ENCODE assay signal across 19 cellular contexts in the genomic region with DNA sequence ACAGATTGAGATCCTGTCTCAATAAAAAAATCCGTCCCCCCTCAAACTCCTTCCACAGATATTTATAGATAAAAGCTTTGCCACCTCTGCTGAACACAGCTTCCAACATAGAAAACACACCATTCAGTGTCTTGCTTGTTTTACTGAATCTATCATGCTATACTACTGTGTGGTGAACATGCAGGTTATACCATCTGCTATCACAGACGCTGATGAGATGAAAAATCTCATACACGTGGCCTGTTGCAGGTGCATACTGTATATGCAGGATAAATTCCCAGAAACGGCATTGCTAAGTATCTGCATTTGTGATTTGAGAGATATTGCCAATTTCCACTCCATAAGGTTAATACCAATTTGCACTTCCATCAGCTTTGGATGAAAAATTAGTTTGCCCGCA.
"Had no signal": no experiment of that assay in that cellular context is flagged by ENCODE, and none has a peak within 500 bp of the region (broad histone marks: within the 10 kb centered on the region; RNA-seq: fewer than 3 reads in every experiment).

No MANE protein-coding gene starts in this region.

- H3K9me3 ChIP-seq: colonic mucosa, esophagus muscularis mucosa, gastroesophageal sphincter, heart left ventricle, left lung, lower lobe of right lung, mucosa of descending colon had no signal

- H3K4me2 ChIP-seq: hepatocyte had no signal

- H3K4me1 ChIP-seq: foreskin keratinocyte, gastroesophageal sphincter, heart left ventricle, left lung, lower lobe of right lung had no signal

- H3K9me3 Mint-ChIP-seq: dendritic cell treated with granulocyte-macrophage colony-stimulating factor and Interleukin-4, amounts not matched to agents 40 ng/mL and 50 ng/mL, for 4 days; effector memory CD8-positive, alpha-beta T cell; mesothelial cell of epicardium; naive B cell had no signal

- H3K36me3 ChIP-seq: colonic mucosa, esophagus muscularis mucosa, gastroesophageal sphincter, heart left ventricle, left lung, lower lobe of right lung had no signal

- H2AFZ ChIP-seq: hepatocyte had no signal

- H3K4me3 ChIP-seq: colonic mucosa, esophagus muscularis mucosa, gastroesophageal sphincter, heart left ventricle, hepatocyte, left lung, lower lobe of right lung, mucosa of descending colon had no signal

- H3K4me1 Mint-ChIP-seq: naive B cell had no signal

- H3K4me3 Mint-ChIP-seq: dendritic cell treated with granulocyte-macrophage colony-stimulating factor and Interleukin-4, amounts not matched to agents 40 ng/mL and 50 ng/mL, for 4 days; effector memory CD8-positive, alpha-beta T cell; mesothelial cell of epicardium; naive B cell had no signal

- ATAC-seq: effector memory CD8-positive, alpha-beta T cell; foreskin keratinocyte; gastroesophageal sphincter; heart left ventricle; left cardiac atrium; left lung; left ventricle myocardium superior; lower lobe of right lung; mucosa of descending colon had no signal

- DNase-seq: colonic mucosa; cortex of kidney; effector CD8-positive, alpha-beta T cell; effector memory CD8-positive, alpha-beta T cell; foreskin keratinocyte; heart left ventricle; hypothalamus; left cardiac atrium; left lung; left ventricle myocardium superior; lower lobe of right lung; mesenchymal stem cell; mucosa of descending colon; naive B cell had no signal

- H3K27me3 ChIP-seq: colonic mucosa, esophagus muscularis mucosa, gastroesophageal sphincter, heart left ventricle, left lung had no signal

- H3K36me3 Mint-ChIP-seq: mesothelial cell of epicardium, naive B cell had no signal

- H3K27ac ChIP-seq: colonic mucosa, esophagus muscularis mucosa, foreskin keratinocyte, gastroesophageal sphincter, heart left ventricle, hepatocyte, left lung, lower lobe of right lung had no signal

- H3K27ac Mint-ChIP-seq: dendritic cell treated with granulocyte-macrophage colony-stimulating factor and Interleukin-4, amounts not matched to agents 40 ng/mL and 50 ng/mL, for 4 days; effector memory CD8-positive, alpha-beta T cell; mesothelial cell of epicardium had no signal

- H3K79me2 ChIP-seq: hepatocyte had no signal
